ENCODE assay signal across 1 cellular context in genomic region chr10:97771913-97772823, GRCh38.
TF ChIP-seq lines count a peak whose summit lies in the region.

TSS of gene SFRP5 (minus strand) at chr10:97771999. CDS start at chr10:97771833, 166 bp downstream.

TF ChIP-seq in A549, 52 proteins besides CTCF, POLR2A, EP300 and RAD21 (continued from another document):
- TF ChIP-seq RCOR1 (IDR thresholded peaks at IDR 0.05; ENCODE audit: low read depth, low read length): no peak
- TF ChIP-seq PHF8 (IDR thresholded peaks at IDR 0.05; ENCODE audit: borderline replicate concordance, low read depth): no peak
